ENCODE assay signal across 8 cellular contexts in the genomic region with DNA sequence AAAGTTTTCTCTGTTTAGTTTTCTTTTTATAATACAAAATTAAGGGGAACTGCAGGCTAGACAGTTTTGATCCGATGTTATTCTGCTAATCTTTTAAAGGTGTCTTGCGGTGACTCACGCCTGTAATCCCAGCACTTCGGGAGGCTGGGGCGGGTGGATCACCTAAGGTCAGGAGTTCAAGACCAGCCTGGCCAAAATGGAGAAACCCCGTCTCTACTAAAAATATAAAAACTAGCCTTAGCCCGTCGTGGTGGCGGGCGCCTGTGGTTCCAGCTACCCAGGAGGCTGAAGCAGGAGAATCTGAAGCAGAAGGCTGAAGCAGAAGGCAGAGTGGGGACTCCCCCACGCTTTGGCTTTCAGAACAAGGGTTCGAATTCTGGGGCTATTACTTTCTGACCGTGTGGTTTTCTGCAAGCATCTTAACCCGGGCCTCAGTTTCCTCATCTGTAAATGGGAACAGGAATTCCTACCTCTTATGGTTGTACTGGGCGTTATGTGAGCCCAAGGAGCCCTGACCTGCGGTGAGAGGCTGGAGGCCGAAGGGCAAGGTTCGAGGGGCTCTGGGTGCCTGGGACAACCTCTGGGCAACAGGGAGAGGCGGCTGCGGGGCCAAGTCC. TPM values are rescaled to one million over a fixed set of nuclear protein-coding genes. Genes with fewer than 3 reads are reported as not detected.
DNase-seq lines count a peak whose midpoint lies in the region; ATAC-seq lines count a peak whose summit lies in the region.

No MANE protein-coding gene starts in this region.

- H3K27me3 Mint-ChIP-seq in activated T-helper 17 cell treated with anti-CD3 and anti-CD28 coated beads, Interleukin-2, amount 50 U/mL, for 72 hours, result no peaks in the 10 kb centered on the region
- H3K27me3 Mint-ChIP-seq in stimulated activated naive CD8-positive, alpha-beta T cell treated with anti-CD3 and anti-CD28 coated beads, Interleukin-15, amount 100 ng/mL, for 72 hours, result no peaks in the 10 kb centered on the region

- H3K27ac Mint-ChIP-seq in activated T-helper 17 cell treated with anti-CD3 and anti-CD28 coated beads, Interleukin-2, amount 50 U/mL, for 72 hours, result peak overlapping the region; percentile 95
- H3K27ac Mint-ChIP-seq in stimulated activated naive CD8-positive, alpha-beta T cell treated with anti-CD3 and anti-CD28 coated beads, Interleukin-15, amount 100 ng/mL, for 72 hours, result peak overlapping the region; percentile 96 to 98

- DNase-seq in stimulated activated naive CD8-positive, alpha-beta T cell treated with anti-CD3 and anti-CD28 coated beads, Interleukin-15, amount 100 ng/mL, for 72 hours, result no peak
- DNase-seq in activated CD8-positive, alpha-beta memory T cell treated with anti-CD3 and anti-CD28 coated beads for 24 hours, result no peak
- DNase-seq in DMS79 treated with DMSO at 0.1 percent for 48 hours (lab: John Stamatoyannopoulos, UW) (no peak), activated gamma-delta T cell treated with Interleukin-2 at 50 U/mL for 16 hours (no peak)

- peaks cover 10% of the 10 kb centered on the region for H3K4me1 Mint-ChIP-seq in activated T-helper 17 cell treated with anti-CD3 and anti-CD28 coated beads, Interleukin-2, amount 50 U/mL, for 72 hours
- H3K4me1 Mint-ChIP-seq in stimulated activated naive CD8-positive, alpha-beta T cell treated with anti-CD3 and anti-CD28 coated beads, Interleukin-15, amount 100 ng/mL, for 72 hours, result peaks cover 56% of the 10 kb centered on the region

- peaks cover 7% of the 10 kb centered on the region for H3K36me3 Mint-ChIP-seq in activated T-helper 17 cell treated with anti-CD3 and anti-CD28 coated beads, Interleukin-2, amount 50 U/mL, for 72 hours (ENCODE audit: low read depth)

- H3K4me3 Mint-ChIP-seq in activated T-helper 17 cell treated with anti-CD3 and anti-CD28 coated beads, Interleukin-2, amount 50 U/mL, for 72 hours, result peak overlapping the region; percentile 91
- peak overlapping the region; percentile 95 to 97 for H3K4me3 Mint-ChIP-seq in stimulated activated naive CD8-positive, alpha-beta T cell treated with anti-CD3 and anti-CD28 coated beads, Interleukin-15, amount 100 ng/mL, for 72 hours

- peak overlapping the region; percentile 70 for H3K4me3 ChIP-seq in iPS-18c (ENCODE audit: insufficient read depth, low read depth, low read length)

- H3K9me3 ChIP-seq in iPS-18c (ENCODE audit: control insufficient read depth, insufficient read depth, low read length), result no peaks in the 10 kb centered on the region

- peaks cover 11% of the 10 kb centered on the region for H3K9me3 Mint-ChIP-seq in activated T-helper 17 cell treated with anti-CD3 and anti-CD28 coated beads, Interleukin-2, amount 50 U/mL, for 72 hours
- peaks cover 21 to 22% of the 10 kb centered on the region in 2 donors for H3K9me3 Mint-ChIP-seq in stimulated activated naive CD8-positive, alpha-beta T cell treated with anti-CD3 and anti-CD28 coated beads, Interleukin-15, amount 100 ng/mL, for 72 hours

- ATAC-seq in HG03097 (IDR thresholded peaks at IDR 0.05; ENCODE audit: low FRiP score, unreplicated experiment), result peak; percentile 0
- no peak for ATAC-seq in activated T-helper 17 cell treated with anti-CD3 and anti-CD28 coated beads, Interleukin-2, amount 50 U/mL, for 72 hours (replicated peaks)
- no peak for ATAC-seq in stimulated activated naive CD8-positive, alpha-beta T cell treated with anti-CD3 and anti-CD28 coated beads, Interleukin-15, amount 100 ng/mL, for 72 hours
- no peak for ATAC-seq in GM21360 (IDR thresholded peaks at IDR 0.05; ENCODE audit: unreplicated experiment)

RNA-seq across cellular contexts. Expression of a gene that starts 1.2 kb away (rescaled TPM):
- 10 to 100 TPM; 20.0 to 37.5 TPM for total RNA-seq in activated T-helper 17 cell treated with anti-CD3 and anti-CD28 coated beads, Interleukin-2, amount 50 U/mL, for 72 hours

RNA-seq across cellular contexts. Expression of a gene that starts 39.8 kb away (rescaled TPM):
- total RNA-seq in activated T-helper 17 cell treated with anti-CD3 and anti-CD28 coated beads, Interleukin-2, amount 50 U/mL, for 72 hours, result not detected
